Comparison of ENCODE assay signal across 11 cellular contexts in genomic region chr10:58023341-58024073, GRCh38.
DNase-seq lines count a peak whose midpoint lies in the region; ATAC-seq, FAIRE-seq and TF ChIP-seq lines count a peak whose summit lies in the region.
"Had no signal": no experiment of that assay in that cellular context is flagged by ENCODE, and none has a peak within 500 bp of the region (broad histone marks: within the 10 kb centered on the region; RNA-seq: fewer than 3 reads in every experiment).

No MANE protein-coding gene starts in this region.

- peaks cover 17% of the 10 kb centered on the region for H3K4me1 ChIP-seq in astrocyte (ENCODE audit: insufficient read depth, low read length)

- H3K27ac Mint-ChIP-seq in astrocyte (ENCODE audit: unreplicated experiment) (peak overlapping the region; percentile 97), mesothelial cell of epicardium (peak overlapping the region; percentile 28)

- H3K9ac ChIP-seq in astrocyte (ENCODE audit: low read length) = peak overlapping the region; percentile 52

- H3K79me2 ChIP-seq in astrocyte (ENCODE audit: insufficient read depth, low read length) = no peaks in the 10 kb centered on the region

- H3K4me1 Mint-ChIP-seq in astrocyte (ENCODE audit: low read depth, unreplicated experiment) = peaks cover 33% of the 10 kb centered on the region
- peaks cover 8% of the 10 kb centered on the region for H3K4me1 Mint-ChIP-seq in mesothelial cell of epicardium

- no peaks in the 10 kb centered on the region for H3K36me3 ChIP-seq in astrocyte (ENCODE audit: insufficient read depth, low read length)
- H3K36me3 ChIP-seq: transverse colon had no signal

- ATAC-seq in HG03342 (IDR thresholded peaks at IDR 0.05; ENCODE audit: unreplicated experiment) (peak; percentile 67), HG02884 (IDR thresholded peaks at IDR 0.05; ENCODE audit: unreplicated experiment) (no peak)

- DNase-seq in Caki2 (ENCODE audit: low read depth) (peak; percentile 96), astrocyte (ENCODE audit: low read depth) (peak; percentile 90), mesothelial cell of epicardium (ENCODE audit: low spot score in 2 of 2, unreplicated experiment in 2 of 2) (no peak), NAMALWA (ENCODE audit: low spot score) (no peak), NCI-H1092 treated with DMSO at 0.1 percent for 48 hours (lab: John Stamatoyannopoulos, UW) (no peak), KBM-7 (no peak)
- DNase-seq: activated naive CD4-positive, alpha-beta T cell treated with anti-CD3 and anti-CD28 coated beads, Interleukin-2, amount 50 U/mL, for 16 hours; DMS79; transverse colon had no signal

- no peaks in the 10 kb centered on the region for H3K27me3 ChIP-seq in astrocyte (ENCODE audit: insufficient read depth, low read length)
- H3K27me3 ChIP-seq: transverse colon had no signal

- TF ChIP-seq CTCF in astrocyte (IDR thresholded peaks at IDR 0.05; ENCODE audit: insufficient read depth, low read depth, low read length) = no peak
- no peak for TF ChIP-seq CTCF in mesothelial cell of epicardium (IDR thresholded peaks at IDR 0.05; ENCODE audit: unreplicated experiment)

- H3K4me3 ChIP-seq in astrocyte (ENCODE audit: insufficient read depth, low read depth, low read length) = peak overlapping the region; percentile 18
- H3K4me3 ChIP-seq: transverse colon had no signal

- H3K9me3 ChIP-seq in astrocyte (ENCODE audit: insufficient read depth, low read depth, low read length) = no peaks in the 10 kb centered on the region
- H3K9me3 ChIP-seq: transverse colon had no signal

- no peaks in the 10 kb centered on the region for H4K20me1 ChIP-seq in astrocyte (ENCODE audit: insufficient read depth, low read length)

- H3K36me3 Mint-ChIP-seq in astrocyte (ENCODE audit: low read depth, unreplicated experiment) = peaks cover 2% of the 10 kb centered on the region
- H3K36me3 Mint-ChIP-seq in mesothelial cell of epicardium = peaks cover 2% of the 10 kb centered on the region

- in situ Hi-C loops in Caki2 (cut with HindIII; ENCODE audit: low pct_unique_long_range_greater_than_20kb, low sequenced_read_pairs) (no loop called here), KBM-7 (cut with MboI; ENCODE audit: low pct_unique_long_range_greater_than_20kb, low sequenced_read_pairs) (no loop called here)

- no peaks in the 10 kb centered on the region for H3K27me3 Mint-ChIP-seq in astrocyte (ENCODE audit: low read depth, unreplicated experiment)
- no peaks in the 10 kb centered on the region for H3K27me3 Mint-ChIP-seq in mesothelial cell of epicardium (ENCODE audit: low read depth)

- peak overlapping the region; percentile 60 for H3K4me2 ChIP-seq in astrocyte (ENCODE audit: low read length)

- H3K27ac ChIP-seq in astrocyte (ENCODE audit: low read depth, low read length) = peak overlapping the region; percentile 89
- H3K27ac ChIP-seq: transverse colon had no signal

- H3K4me3 Mint-ChIP-seq in astrocyte (ENCODE audit: unreplicated experiment) (no peak overlapping the region), mesothelial cell of epicardium (no peak overlapping the region)

- FAIRE-seq in astrocyte (lab: Jason Lieb, UNC) = peak; percentile 81

- no peak overlapping the region for H2AFZ ChIP-seq in astrocyte (ENCODE audit: low read depth, low read length)

- H3K9me3 Mint-ChIP-seq in astrocyte (ENCODE audit: unreplicated experiment) = peaks cover 12% of the 10 kb centered on the region
- peaks cover 25% of the 10 kb centered on the region for H3K9me3 Mint-ChIP-seq in mesothelial cell of epicardium

Comparison
In these comparisons a context has a peak if more than half of its experiments do, and no peak if none do; other contexts are left out.
1. DNase-seq: peak in Caki2 (single experiment) and astrocyte (single experiment); none in mesothelial cell of epicardium (0 of 2), NAMALWA (single experiment), NCI-H1092 treated with DMSO at 0.1 percent for 48 hours (single experiment) and KBM-7 (single experiment).